In genomic region chr9:1871486-1872181, GRCh38 we compare ENCODE assay signal across 15 cellular contexts.
DNase-seq lines count a peak whose midpoint lies in the region; ATAC-seq, FAIRE-seq and TF ChIP-seq lines count a peak whose summit lies in the region.
"Had no signal": no experiment of that assay in that cellular context is flagged by ENCODE, and none has a peak within 500 bp of the region (broad histone marks: within the 10 kb centered on the region; RNA-seq: fewer than 3 reads in every experiment).

No MANE protein-coding gene starts in this region.

- H3K4me3 ChIP-seq in GM12878 = no peak overlapping the region
- H3K4me3 ChIP-seq in right atrium auricular region = no peak overlapping the region
- H3K4me3 ChIP-seq in mesenchymal stem cell (ENCODE audit: insufficient read depth in 1 of 2, low read depth in 1 of 2, low read length in 2 of 2) = no peak overlapping the region
- H3K4me3 ChIP-seq: heart right ventricle had no signal

- intact Hi-C loops in activated CD8-positive, alpha-beta T cell treated with anti-CD3 and anti-CD28 coated beads for 36 hours (cut with micrococcal nuclease) = no loop called here
- intact Hi-C loops in GM12878 (cut with micrococcal nuclease; ENCODE audit: unreplicated experiment) = loop anchor here (5.0 to 10.0 kb wide), 2 partner anchors 409 to 977 kb away; no protein-coding TSS in a partner anchor

- ATAC-seq in activated CD8-positive, alpha-beta T cell treated with anti-CD3 and anti-CD28 coated beads for 36 hours = no peak
- ATAC-seq in activated CD8-positive, alpha-beta T cell treated with anti-CD3 and anti-CD28 coated beads, Interleukin-2, amount 10 ng/mL, durations not matched to agents 7 days and 5 days = no peak
- no peak for ATAC-seq in GM12878
- ATAC-seq: heart right ventricle, SK-N-SH treated with all-trans-retinoic acid at 6 μM for 48 hours had no signal

- H3K9ac ChIP-seq in GM12878 (ENCODE audit: control insufficient read depth, insufficient read depth, low read length) (no peak overlapping the region; the same call in 1 of the 2 replicates), mesenchymal stem cell (ENCODE audit: low read length) (no peak overlapping the region)

- TF ChIP-seq POLR2A in GM12878 (IDR thresholded peaks at IDR 0.05; ENCODE audit: low read depth, low read length) = no peak

- peak; percentile 8 for DNase-seq in activated CD8-positive, alpha-beta T cell treated with anti-CD3 and anti-CD28 coated beads for 36 hours
- no peak for DNase-seq in activated CD8-positive, alpha-beta T cell treated with anti-CD3 and anti-CD28 coated beads, Interleukin-2, amount 10 ng/mL, durations not matched to agents 7 days and 5 days
- DNase-seq in NCI-H2029 (lab: John Stamatoyannopoulos, UW) (peak; percentile 60), GM12878 (ENCODE audit: low read depth, low spot score) (no peak), retina (peak; percentile 28), cortex of kidney (lab: John Stamatoyannopoulos, UW) (no peak), right atrium auricular region (ENCODE audit: low spot score) (no peak), mesenchymal stem cell (no peak)
- DNase-seq: activated CD4-positive, alpha-beta T cell treated with anti-CD3 and anti-CD28 coated beads, Interleukin-2, amount 50 U/mL, for 1 hour; heart right ventricle; HFFc6; stimulated activated CD4-positive, alpha-beta T cell treated with anti-CD3 and anti-CD28 coated beads, Interleukin-4, amount 100 ng/mL, for 4 hours had no signal

- H3K27ac Mint-ChIP-seq in activated CD8-positive, alpha-beta T cell treated with anti-CD3 and anti-CD28 coated beads for 36 hours = no peak overlapping the region
- no peak overlapping the region for H3K27ac Mint-ChIP-seq in activated CD8-positive, alpha-beta T cell treated with anti-CD3 and anti-CD28 coated beads, Interleukin-2, amount 10 ng/mL, durations not matched to agents 7 days and 5 days
- H3K27ac Mint-ChIP-seq: activated naive CD4-positive, alpha-beta T cell treated with anti-CD3 and anti-CD28 coated beads, Interleukin-2, amount 50 U/mL, for 24 hours; HFFc6; memory B cell had no signal

- H3K36me3 Mint-ChIP-seq in activated CD8-positive, alpha-beta T cell treated with anti-CD3 and anti-CD28 coated beads for 36 hours (ENCODE audit: low read depth) = no peaks in the 10 kb centered on the region
- H3K36me3 Mint-ChIP-seq in activated CD8-positive, alpha-beta T cell treated with anti-CD3 and anti-CD28 coated beads, Interleukin-2, amount 10 ng/mL, durations not matched to agents 7 days and 5 days (ENCODE audit: low read depth) = no peaks in the 10 kb centered on the region
- H3K36me3 Mint-ChIP-seq: activated naive CD4-positive, alpha-beta T cell treated with anti-CD3 and anti-CD28 coated beads, Interleukin-2, amount 50 U/mL, for 24 hours; memory B cell had no signal

- H2BK120ac ChIP-seq in mesenchymal stem cell (ENCODE audit: low read depth, low read length) = no peak overlapping the region

- no peak overlapping the region for H4K8ac ChIP-seq in mesenchymal stem cell (ENCODE audit: low read length)

- CTCF ChIA-PET in activated CD8-positive, alpha-beta T cell treated with anti-CD3 and anti-CD28 coated beads for 36 hours (lab: Charles Lee) = interaction anchor here (0.9 to 1.5 kb wide), 2 partner anchors 11 to 71 kb away, joined by 3 read pairs; no protein-coding TSS in a partner anchor
- CTCF ChIA-PET in activated CD8-positive, alpha-beta T cell treated with anti-CD3 and anti-CD28 coated beads, Interleukin-2, amount 10 ng/mL, durations not matched to agents 7 days and 5 days (lab: Charles Lee) = no interaction called here
- CTCF ChIA-PET in GM12878 (lab: Yijun Ruan, JAX) = interaction anchor here (1.1 to 9.2 kb wide), 8 partner anchors 34 to 602 kb away, joined by 3 to 94 read pairs (median 3); no protein-coding TSS in a partner anchor

- no peak for TF ChIP-seq EP300 in GM12878 (IDR thresholded peaks at IDR 0.05; ENCODE audit: borderline replicate concordance in 1 of 2, control insufficient read depth in 1 of 2, low read depth in 2 of 2, low read length in 2 of 2)

- TF ChIP-seq RAD21 in GM12878 (IDR thresholded peaks at IDR 0.05; ENCODE audit: insufficient read depth, low read depth, low read length) = no peak

- no peak for FAIRE-seq in GM12878 (lab: Jason Lieb, UNC)

- H4K20me1 ChIP-seq in GM12878 (ENCODE audit: control insufficient read depth, insufficient read depth) = no peaks in the 10 kb centered on the region

- no peak overlapping the region for H2BK12ac ChIP-seq in mesenchymal stem cell (ENCODE audit: low read length in 2 of 2)

- H4K91ac ChIP-seq in mesenchymal stem cell (ENCODE audit: low read length) = no peak overlapping the region

- H3K27ac ChIP-seq in GM12878 (ENCODE audit: control insufficient read depth, insufficient read depth) (peak overlapping the region; percentile 13; the same call in 1 of the 2 replicates), right atrium auricular region (no peak overlapping the region), mesenchymal stem cell (ENCODE audit: low read length, poor library complexity, severe bottlenecking) (no peak overlapping the region)
- H3K27ac ChIP-seq: heart right ventricle had no signal

- no peak overlapping the region for H3K4ac ChIP-seq in mesenchymal stem cell (ENCODE audit: low read depth in 1 of 2, low read length in 2 of 2)

- H3K4me3 Mint-ChIP-seq in activated CD8-positive, alpha-beta T cell treated with anti-CD3 and anti-CD28 coated beads for 36 hours = no peak overlapping the region
- no peak overlapping the region for H3K4me3 Mint-ChIP-seq in activated CD8-positive, alpha-beta T cell treated with anti-CD3 and anti-CD28 coated beads, Interleukin-2, amount 10 ng/mL, durations not matched to agents 7 days and 5 days
- H3K4me3 Mint-ChIP-seq: activated naive CD4-positive, alpha-beta T cell treated with anti-CD3 and anti-CD28 coated beads, Interleukin-2, amount 50 U/mL, for 24 hours; HFFc6; memory B cell had no signal

- H3K79me2 ChIP-seq in GM12878 (ENCODE audit: control insufficient read depth, insufficient read depth, low read length) = peaks cover 2% of the 10 kb centered on the region

- peak overlapping the region; percentile 39 for H3K4me2 ChIP-seq in GM12878 (ENCODE audit: control insufficient read depth, insufficient read depth)
- no peak overlapping the region for H3K4me2 ChIP-seq in mesenchymal stem cell (ENCODE audit: low read length, poor library complexity, severe bottlenecking)

- no peak overlapping the region for H2BK5ac ChIP-seq in mesenchymal stem cell (ENCODE audit: low read depth, low read length, poor library complexity, severe bottlenecking)

- no TSS peak for BruUV-seq in GM12878 (replicated peaks; lab: Mats Ljungman, UMichigan)

- no peak overlapping the region for H3K18ac ChIP-seq in mesenchymal stem cell (ENCODE audit: low read depth in 1 of 2, low read length in 2 of 2)

- no peak overlapping the region for H2AK5ac ChIP-seq in mesenchymal stem cell (ENCODE audit: low read length, severe bottlenecking)

- H3K4me1 ChIP-seq in GM12878 (ENCODE audit: control insufficient read depth, insufficient read depth, low read length) = peaks cover 39% of the 10 kb centered on the region
- H3K4me1 ChIP-seq in right atrium auricular region = no peaks in the 10 kb centered on the region
- H3K4me1 ChIP-seq in mesenchymal stem cell (ENCODE audit: control insufficient read depth, insufficient read depth, low read depth, low read length) = no peaks in the 10 kb centered on the region
- H3K4me1 ChIP-seq: heart right ventricle had no signal

- WGBS in GM12878 (ENCODE audit: insufficient coverage, insufficient replicate concordance, low lambda C conversion rate, missing lambda C conversion rate) = 47% methylated on average over 8 of the region's 8 CpGs
- WGBS in mesenchymal stem cell = 58% methylated on average over 8 of the region's 8 CpGs

- POLR2A ChIA-PET in activated CD8-positive, alpha-beta T cell treated with anti-CD3 and anti-CD28 coated beads for 36 hours (lab: Charles Lee) = interaction anchor here (0.7 kb wide), 1 partner anchor 309 kb away, joined by 3 read pairs; no protein-coding TSS in a partner anchor
- POLR2A ChIA-PET in activated CD8-positive, alpha-beta T cell treated with anti-CD3 and anti-CD28 coated beads, Interleukin-2, amount 10 ng/mL, durations not matched to agents 7 days and 5 days (lab: Charles Lee) = no interaction called here
- POLR2A ChIA-PET in GM12878 (lab: Charles Lee) = interaction anchor here (1.0 to 2.1 kb wide), 3 partner anchors 52 to 68 kb away, joined by 3 to 6 read pairs (median 3); no protein-coding TSS in a partner anchor

- H3K4me1 Mint-ChIP-seq in activated CD8-positive, alpha-beta T cell treated with anti-CD3 and anti-CD28 coated beads for 36 hours (ENCODE audit: low read depth) = peaks cover 17% of the 10 kb centered on the region
- no peaks in the 10 kb centered on the region for H3K4me1 Mint-ChIP-seq in activated CD8-positive, alpha-beta T cell treated with anti-CD3 and anti-CD28 coated beads, Interleukin-2, amount 10 ng/mL, durations not matched to agents 7 days and 5 days (ENCODE audit: low read depth)

- in situ Hi-C loops in GM12878 (cut with MboI) = loop anchor here (25.0 kb wide), 1 partner anchor 409 kb away; no protein-coding TSS in a partner anchor

- SMC1A ChIA-PET in GM12878 (lab: Charles Lee; ENCODE audit: uncharacterized antibody, unreplicated experiment) = interaction anchor here (0.6 to 7.1 kb wide), 15 partner anchors 9 to 555 kb away, joined by 3 to 55 read pairs (median 4); no protein-coding TSS in a partner anchor

- TF ChIP-seq CTCF in activated CD8-positive, alpha-beta T cell treated with anti-CD3 and anti-CD28 coated beads for 36 hours (IDR thresholded peaks at IDR 0.05) = no peak
- no peak for TF ChIP-seq CTCF in GM12878 (IDR thresholded peaks at IDR 0.05 in 2 of 3, conservative IDR thresholded peaks at IDR 0.05 in 1 of 3; ENCODE audit: control insufficient read depth in 2 of 3, extremely low read depth in 1 of 3, insufficient read depth in 1 of 3, low read depth in 3 of 3, low read length in 3 of 3)
- TF ChIP-seq CTCF in right atrium auricular region (IDR thresholded peaks at IDR 0.05) = no peak

- no peaks in the 10 kb centered on the region for H3K79me1 ChIP-seq in mesenchymal stem cell (replicated peaks; ENCODE audit: low read length, poor library complexity, severe bottlenecking)

- H3K27me3 ChIP-seq in GM12878 (replicated peaks in 1 of 2; ENCODE audit: control insufficient read depth in 2 of 2, insufficient read depth in 2 of 2, low read length in 1 of 2) (no peaks in the 10 kb centered on the region), right atrium auricular region (no peaks in the 10 kb centered on the region), mesenchymal stem cell (ENCODE audit: control insufficient read depth in 1 of 2, insufficient read depth in 1 of 2, low read length in 2 of 2) (peaks cover 0 to 3% of the 10 kb centered on the region in 2 experiments)

- RAD21 ChIA-PET in GM12878 (lab: Charles Lee; ENCODE audit: unreplicated experiment) = interaction anchor here (0.6 to 2.3 kb wide), 12 partner anchors 9 to 825 kb away, joined by 3 to 23 read pairs (median 4); no protein-coding TSS in a partner anchor

- H3K23ac ChIP-seq in mesenchymal stem cell (ENCODE audit: low read length in 2 of 2) = no peak overlapping the region

- peaks cover 24% of the 10 kb centered on the region for H3K27me3 Mint-ChIP-seq in activated CD8-positive, alpha-beta T cell treated with anti-CD3 and anti-CD28 coated beads for 36 hours
- peaks cover 19% of the 10 kb centered on the region for H3K27me3 Mint-ChIP-seq in activated CD8-positive, alpha-beta T cell treated with anti-CD3 and anti-CD28 coated beads, Interleukin-2, amount 10 ng/mL, durations not matched to agents 7 days and 5 days (ENCODE audit: low read depth)
- H3K27me3 Mint-ChIP-seq: activated naive CD4-positive, alpha-beta T cell treated with anti-CD3 and anti-CD28 coated beads, Interleukin-2, amount 50 U/mL, for 24 hours; memory B cell had no signal

- H2AFZ ChIP-seq in GM12878 (ENCODE audit: control insufficient read depth, low read depth, low read length) = peak overlapping the region; percentile 34; the same call in 1 of the 2 replicates
- no peak overlapping the region for H2AFZ ChIP-seq in mesenchymal stem cell (ENCODE audit: low read depth, low read length)

- H3K36me3 ChIP-seq in GM12878 (ENCODE audit: control insufficient read depth in 2 of 2, insufficient read depth in 2 of 2, low read length in 1 of 2) (no peaks in the 10 kb centered on the region), right atrium auricular region (no peaks in the 10 kb centered on the region), mesenchymal stem cell (ENCODE audit: control insufficient read depth in 1 of 2, insufficient read depth in 2 of 2, low read depth in 1 of 2, low read length in 2 of 2) (no peaks in the 10 kb centered on the region)
- H3K36me3 ChIP-seq: heart right ventricle had no signal

- no peaks in the 10 kb centered on the region for H3K9me3 Mint-ChIP-seq in activated CD8-positive, alpha-beta T cell treated with anti-CD3 and anti-CD28 coated beads for 36 hours
- no peaks in the 10 kb centered on the region for H3K9me3 Mint-ChIP-seq in activated CD8-positive, alpha-beta T cell treated with anti-CD3 and anti-CD28 coated beads, Interleukin-2, amount 10 ng/mL, durations not matched to agents 7 days and 5 days (ENCODE audit: insufficient read depth)
- H3K9me3 Mint-ChIP-seq: activated naive CD4-positive, alpha-beta T cell treated with anti-CD3 and anti-CD28 coated beads, Interleukin-2, amount 50 U/mL, for 24 hours; memory B cell had no signal

- no peak overlapping the region for H3K14ac ChIP-seq in mesenchymal stem cell (ENCODE audit: low read length in 2 of 2)

- H2BK15ac ChIP-seq in mesenchymal stem cell (ENCODE audit: low read depth, poor library complexity, severe bottlenecking) = no peak overlapping the region

- no peaks in the 10 kb centered on the region for H3K9me3 ChIP-seq in GM12878 (replicated peaks; ENCODE audit: control insufficient read depth, insufficient read depth, low read length)
- H3K9me3 ChIP-seq in right atrium auricular region = no peaks in the 10 kb centered on the region
- no peaks in the 10 kb centered on the region for H3K9me3 ChIP-seq in mesenchymal stem cell (ENCODE audit: control insufficient read depth, low read length)
- H3K9me3 ChIP-seq: heart right ventricle had no signal

Comparison
In these comparisons a context has a peak if more than half of its experiments do, and no peak if none do; other contexts are left out.
1. DNase-seq: peak in activated CD8-positive, alpha-beta T cell treated with anti-CD3 and anti-CD28 coated beads for 36 hours (single experiment), NCI-H2029 (single experiment) and retina (single experiment); none in activated CD8-positive, alpha-beta T cell treated with anti-CD3 and anti-CD28 coated beads, Interleukin-2, amount 10 ng/mL, durations not matched to agents 7 days and 5 days (single experiment), GM12878 (single experiment), cortex of kidney (single experiment), right atrium auricular region (single experiment) and mesenchymal stem cell (single experiment).